ENCODE assay signal across 16 cellular contexts in the genomic region with DNA sequence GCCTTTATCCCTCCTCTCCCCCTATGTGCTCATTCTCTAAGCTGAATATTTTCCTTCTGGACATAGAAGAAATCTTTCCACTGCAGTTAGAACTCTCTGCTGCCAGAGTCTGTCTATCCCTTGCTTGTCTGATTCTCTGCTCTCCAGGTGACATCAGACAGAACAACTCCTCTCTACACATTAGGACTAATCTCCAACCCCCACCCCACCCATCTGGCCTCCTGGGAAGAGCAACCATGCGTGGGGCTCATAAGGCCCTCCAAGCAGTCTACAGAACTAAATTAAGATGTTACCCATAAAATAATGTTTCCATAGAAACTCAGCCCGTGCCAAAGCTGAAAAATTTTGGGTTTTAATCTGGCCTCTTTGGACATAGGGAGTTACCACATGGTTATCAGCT.
"Had no signal": no experiment of that assay in that cellular context is flagged by ENCODE, and none has a peak within 500 bp of the region (broad histone marks: within the 10 kb centered on the region; RNA-seq: fewer than 3 reads in every experiment).

No MANE protein-coding gene starts in this region.

- H3K27ac Mint-ChIP-seq: dendritic cell treated with granulocyte-macrophage colony-stimulating factor and Interleukin-4, amounts not matched to agents 40 ng/mL and 50 ng/mL, for 4 days; effector memory CD8-positive, alpha-beta T cell; naive thymus-derived CD4-positive, alpha-beta T cell; nephron progenitor cell had no signal

- H3K4me1 Mint-ChIP-seq: naive thymus-derived CD4-positive, alpha-beta T cell; nephron progenitor cell had no signal

- H3K27me3 Mint-ChIP-seq: dendritic cell treated with granulocyte-macrophage colony-stimulating factor and Interleukin-4, amounts not matched to agents 40 ng/mL and 50 ng/mL, for 4 days had no signal

- H3K9me3 Mint-ChIP-seq: dendritic cell treated with granulocyte-macrophage colony-stimulating factor and Interleukin-4, amounts not matched to agents 40 ng/mL and 50 ng/mL, for 4 days; effector memory CD8-positive, alpha-beta T cell; naive thymus-derived CD4-positive, alpha-beta T cell; nephron progenitor cell had no signal

- H3K4me3 Mint-ChIP-seq: dendritic cell treated with granulocyte-macrophage colony-stimulating factor and Interleukin-4, amounts not matched to agents 40 ng/mL and 50 ng/mL, for 4 days; effector memory CD8-positive, alpha-beta T cell; naive thymus-derived CD4-positive, alpha-beta T cell; nephron progenitor cell had no signal

- H3K9me3 ChIP-seq: esophagus muscularis mucosa, gastrocnemius medialis, psoas muscle, spleen had no signal

- ATAC-seq: effector memory CD8-positive, alpha-beta T cell; gastrocnemius medialis; left lobe of liver; naive thymus-derived CD4-positive, alpha-beta T cell; psoas muscle; sciatic nerve had no signal

- DNase-seq: effector memory CD8-positive, alpha-beta T cell; gastrocnemius medialis; islet precursor cell; mammary epithelial cell; naive thymus-derived CD4-positive, alpha-beta T cell; nephron progenitor cell; psoas muscle; spleen; stimulated activated CD4-positive, alpha-beta T cell treated with anti-CD3 and anti-CD28 coated beads, Interleukin-15, amount 100 ng/mL, for 24 hours; stimulated activated CD4-positive, alpha-beta T cell treated with anti-CD3 and anti-CD28 coated beads, Interleukin-1b, Interleukin-23, amount 100 ng/mL, for 48 hours; stimulated activated naive CD4-positive, alpha-beta T cell; trophoblast cell had no signal

- H3K36me3 Mint-ChIP-seq: naive thymus-derived CD4-positive, alpha-beta T cell had no signal
